In the genomic region with DNA sequence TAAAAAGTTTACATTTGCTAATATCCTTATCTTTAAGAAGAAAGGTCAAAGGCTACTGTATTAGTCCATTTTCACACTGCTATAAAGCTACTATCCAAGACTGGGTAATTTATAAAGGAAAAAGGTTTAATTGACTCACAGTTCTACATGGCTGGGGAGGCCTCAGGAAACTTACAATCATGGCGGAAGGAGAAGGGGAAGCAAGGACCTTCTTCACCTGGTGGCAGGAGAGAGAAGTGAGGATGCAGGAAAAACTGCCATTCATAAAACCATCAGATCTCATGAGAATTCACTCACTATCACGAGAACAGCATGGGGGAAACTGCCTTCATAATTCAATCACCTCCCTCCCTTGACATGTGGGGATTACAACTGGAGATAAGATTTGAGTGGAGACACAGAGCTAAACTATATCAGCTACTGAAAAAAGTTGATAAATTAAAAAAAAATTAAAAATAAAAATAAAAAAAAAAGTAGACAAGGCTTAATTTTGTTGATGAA, we compare ENCODE assay signal across 4 cellular contexts. TPM values are rescaled to one million over a fixed set of nuclear protein-coding genes. Genes with fewer than 3 reads are reported as not detected.
"Had no signal": no experiment of that assay in that cellular context is flagged by ENCODE, and none has a peak within 500 bp of the region (broad histone marks: within the 10 kb centered on the region; RNA-seq: fewer than 3 reads in every experiment).

No MANE protein-coding gene starts in this region.

RNA-seq across cellular contexts. Expression of a gene that starts 23.7 kb away (rescaled TPM):
- total RNA-seq: activated CD4-positive, alpha-beta T cell treated with anti-CD3 and anti-CD28 coated beads for 36 hours; activated CD8-positive, alpha-beta memory T cell treated with anti-CD3 and anti-CD28 coated beads for 36 hours; activated CD8-positive, alpha-beta T cell treated with anti-CD3 and anti-CD28 coated beads, Interleukin-2, amount 10 ng/mL, durations not matched to agents 7 days and 5 days; activated naive CD4-positive, alpha-beta T cell treated with anti-CD3 and anti-CD28 coated beads for 36 hours had no signal
